ENCODE assay signal across 36 cellular contexts in the genomic region with DNA sequence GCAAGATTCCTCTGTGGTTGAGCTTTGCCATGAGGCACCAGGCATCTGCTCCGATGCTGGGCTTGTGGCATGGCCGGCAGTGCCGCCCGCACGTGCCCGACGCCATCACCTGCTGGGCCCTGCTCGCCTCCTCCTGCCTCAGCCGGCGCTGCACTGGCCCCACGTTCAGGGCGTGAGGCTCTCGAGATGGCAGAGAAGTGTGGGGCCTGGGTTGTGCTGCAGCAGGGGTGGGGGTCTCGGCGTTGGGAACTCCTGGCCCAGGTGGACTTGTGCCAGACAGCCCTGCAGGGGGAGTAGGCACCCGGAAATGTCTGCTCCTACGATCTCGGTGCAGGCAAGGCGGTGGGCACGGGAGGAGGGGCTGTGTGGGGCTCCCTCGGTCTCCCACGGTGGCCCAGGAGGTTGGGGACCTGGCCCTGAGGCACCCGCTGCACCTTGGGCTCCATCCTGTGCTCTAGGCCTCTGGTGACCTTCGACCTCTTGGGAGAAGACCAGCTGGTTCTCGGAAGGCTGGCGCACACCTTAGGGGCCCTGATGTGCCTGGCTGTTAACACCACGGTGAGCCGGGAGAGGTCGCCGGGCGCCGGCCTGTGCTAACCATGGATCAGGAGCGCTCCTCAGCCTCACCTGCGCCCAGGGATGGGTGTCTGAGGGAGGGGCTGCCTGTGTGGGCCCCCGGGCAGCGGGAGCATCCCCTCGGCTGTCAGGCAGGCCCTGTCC. TPM values are rescaled to one million over a fixed set of nuclear protein-coding genes. Genes with fewer than 3 reads are reported as not detected.
"Had no signal": no experiment of that assay in that cellular context is flagged by ENCODE, and none has a peak within 500 bp of the region (broad histone marks: within the 10 kb centered on the region; RNA-seq: fewer than 3 reads in every experiment).

No MANE protein-coding gene starts in this region.

- DNase-seq: activated CD4-positive, alpha-beta memory T cell treated with anti-CD3 and anti-CD28 coated beads for 36 hours; activated CD4-positive, alpha-beta T cell treated with anti-CD3 and anti-CD28 coated beads for 36 hours; activated CD4-positive, alpha-beta T cell treated with anti-CD3 and anti-CD28 coated beads, Interleukin-2, amount 10 ng/mL, durations not matched to agents 24 days and 14 days; activated CD4-positive, CD25-positive, alpha-beta regulatory T cell; activated CD4-positive, CD25-positive, alpha-beta regulatory T cell treated with anti-CD3 and anti-CD28 coated beads, Interleukin-2, amount 50 U/mL, for 72 hours; activated CD8-positive, alpha-beta memory T cell treated with anti-CD3 and anti-CD28 coated beads, Interleukin-2, amount 10 ng/mL, durations not matched to agents 7 days and 5 days; activated CD8-positive, alpha-beta memory T cell treated with anti-CD3 and anti-CD28 coated beads, Interleukin-2, amount 50 U/mL, for 4 hours; activated CD8-positive, alpha-beta T cell treated with anti-CD3 and anti-CD28 coated beads, Interleukin-2, amount 10 ng/mL, durations not matched to agents 7 days and 5 days; activated effector memory CD4-positive, alpha-beta T cell treated with anti-CD3 and anti-CD28 coated beads, Interleukin-2, amount 50 U/mL, for 16 hours; activated naive CD4-positive, alpha-beta T cell treated with anti-CD3 and anti-CD28 coated beads for 36 hours; activated naive CD8-positive, alpha-beta T cell treated with anti-CD3 and anti-CD28 coated beads for 36 hours; activated naive CD8-positive, alpha-beta T cell treated with anti-CD3 and anti-CD28 coated beads, Interleukin-2, amount 50 U/mL, for 24 hours; activated T-cell treated with anti-CD3 and anti-CD28 coated beads, Interleukin-2, amount 50 U/mL, for 1 hour; activated T-cell treated with anti-CD3 and anti-CD28 coated beads, Interleukin-2, amount 50 U/mL, for 48 hours; adrenal gland; aorta; effector memory CD4-positive, alpha-beta T cell; endodermal cell; erythroblast; foreskin keratinocyte; gastrocnemius medialis; heart right ventricle; T-helper 17 cell; T1000; WERI-Rb-1 had no signal

- H3K9me3 ChIP-seq: adrenal gland, body of pancreas, esophagus muscularis mucosa, gastrocnemius medialis, heart right ventricle had no signal

- H3K4me3 Mint-ChIP-seq: activated CD4-positive, alpha-beta memory T cell treated with anti-CD3 and anti-CD28 coated beads for 36 hours; activated CD4-positive, alpha-beta T cell treated with anti-CD3 and anti-CD28 coated beads for 36 hours; activated CD4-positive, alpha-beta T cell treated with anti-CD3 and anti-CD28 coated beads, Interleukin-2, amount 10 ng/mL, durations not matched to agents 24 days and 14 days; activated CD8-positive, alpha-beta memory T cell treated with anti-CD3 and anti-CD28 coated beads, Interleukin-2, amount 10 ng/mL, durations not matched to agents 7 days and 5 days; activated CD8-positive, alpha-beta T cell treated with anti-CD3 and anti-CD28 coated beads, Interleukin-2, amount 10 ng/mL, durations not matched to agents 7 days and 5 days; activated naive CD4-positive, alpha-beta T cell treated with anti-CD3 and anti-CD28 coated beads for 36 hours; activated naive CD4-positive, alpha-beta T cell treated with anti-CD3 and anti-CD28 coated beads, Interleukin-2, amount 50 U/mL, for 24 hours; activated naive CD8-positive, alpha-beta T cell treated with anti-CD3 and anti-CD28 coated beads for 36 hours; activated naive CD8-positive, alpha-beta T cell treated with anti-CD3 and anti-CD28 coated beads, Interleukin-2, amount 50 U/mL, for 24 hours; activated T-helper 1 cell treated with anti-CD3 and anti-CD28 coated beads, Interleukin-12 subunit alpha, Interleukin-12 subunit beta, Interleukin-2, Interleukin-4 antibody, amounts not matched to agents 30 ng/mL and 10 ng/mL and 1 ng/mL, durations not matched to agents 14 hours and 24 hours and 36 hours; dendritic cell treated with granulocyte-macrophage colony-stimulating factor and Interleukin-4, amounts not matched to agents 40 ng/mL and 50 ng/mL, for 4 days; endodermal cell; T-helper 17 cell; T-helper 2 cell treated with Interferon-gamma antibody and Interleukin-4, amounts not matched to agents 5 μg/mL and 100 μg/mL, for 36 hours had no signal

- ATAC-seq: activated CD4-positive, alpha-beta T cell treated with anti-CD3 and anti-CD28 coated beads for 36 hours; activated CD8-positive, alpha-beta memory T cell treated with anti-CD3 and anti-CD28 coated beads, Interleukin-2, amount 10 ng/mL, durations not matched to agents 7 days and 5 days; activated CD8-positive, alpha-beta T cell treated with anti-CD3 and anti-CD28 coated beads, Interleukin-2, amount 10 ng/mL, durations not matched to agents 7 days and 5 days; activated naive CD8-positive, alpha-beta T cell treated with anti-CD3 and anti-CD28 coated beads, Interleukin-2, amount 50 U/mL, for 24 hours; body of pancreas; foreskin keratinocyte; gastrocnemius medialis; heart right ventricle; T-helper 17 cell had no signal

- H3K27ac ChIP-seq: adrenal gland, body of pancreas, coronary artery, esophagus muscularis mucosa, foreskin keratinocyte, gastrocnemius medialis, heart right ventricle, hepatocyte, WERI-Rb-1 had no signal

- H3K27ac Mint-ChIP-seq: activated CD4-positive, alpha-beta memory T cell treated with anti-CD3 and anti-CD28 coated beads for 36 hours; activated CD4-positive, alpha-beta T cell treated with anti-CD3 and anti-CD28 coated beads for 36 hours; activated CD4-positive, alpha-beta T cell treated with anti-CD3 and anti-CD28 coated beads, Interleukin-2, amount 10 ng/mL, durations not matched to agents 24 days and 14 days; activated CD8-positive, alpha-beta memory T cell treated with anti-CD3 and anti-CD28 coated beads, Interleukin-2, amount 10 ng/mL, durations not matched to agents 7 days and 5 days; activated CD8-positive, alpha-beta T cell treated with anti-CD3 and anti-CD28 coated beads, Interleukin-2, amount 10 ng/mL, durations not matched to agents 7 days and 5 days; activated naive CD4-positive, alpha-beta T cell treated with anti-CD3 and anti-CD28 coated beads for 36 hours; activated naive CD8-positive, alpha-beta T cell treated with anti-CD3 and anti-CD28 coated beads for 36 hours; activated naive CD8-positive, alpha-beta T cell treated with anti-CD3 and anti-CD28 coated beads, Interleukin-2, amount 50 U/mL, for 24 hours; activated T-helper 1 cell treated with anti-CD3 and anti-CD28 coated beads, Interleukin-12 subunit alpha, Interleukin-12 subunit beta, Interleukin-2, Interleukin-4 antibody, amounts not matched to agents 30 ng/mL and 10 ng/mL and 1 ng/mL, durations not matched to agents 14 hours and 24 hours and 36 hours; activated T-helper 2 cell treated with anti-CD3 and anti-CD28 coated beads, Interferon-gamma antibody, Interleukin-2, Interleukin-4, amounts not matched to agents 10 μg/mL and 5 μg/mL and 100 μg/mL, durations not matched to agents 14 hours and 24 hours and 36 hours; endodermal cell; T-helper 17 cell; T-helper 2 cell treated with Interferon-gamma antibody and Interleukin-4, amounts not matched to agents 5 μg/mL and 100 μg/mL, for 36 hours had no signal

- H3K4me3 ChIP-seq: adrenal gland, body of pancreas, coronary artery, esophagus muscularis mucosa, gastrocnemius medialis, heart right ventricle, hepatocyte had no signal

- H3K27me3 ChIP-seq: adrenal gland, body of pancreas, dorsolateral prefrontal cortex, esophagus muscularis mucosa, foreskin keratinocyte, gastrocnemius medialis, heart right ventricle, hepatocyte had no signal

- H3K9me3 Mint-ChIP-seq: activated CD4-positive, alpha-beta memory T cell treated with anti-CD3 and anti-CD28 coated beads for 36 hours; activated CD4-positive, alpha-beta T cell treated with anti-CD3 and anti-CD28 coated beads, Interleukin-2, amount 10 ng/mL, durations not matched to agents 24 days and 14 days; activated naive CD4-positive, alpha-beta T cell treated with anti-CD3 and anti-CD28 coated beads for 36 hours; activated naive CD4-positive, alpha-beta T cell treated with anti-CD3 and anti-CD28 coated beads, Interleukin-2, amount 50 U/mL, for 24 hours; activated naive CD8-positive, alpha-beta T cell treated with anti-CD3 and anti-CD28 coated beads for 36 hours; activated naive CD8-positive, alpha-beta T cell treated with anti-CD3 and anti-CD28 coated beads, Interleukin-2, amount 50 U/mL, for 24 hours; activated T-helper 1 cell treated with anti-CD3 and anti-CD28 coated beads, Interleukin-12 subunit alpha, Interleukin-12 subunit beta, Interleukin-2, Interleukin-4 antibody, amounts not matched to agents 30 ng/mL and 10 ng/mL and 1 ng/mL, durations not matched to agents 14 hours and 24 hours and 36 hours; activated T-helper 2 cell treated with anti-CD3 and anti-CD28 coated beads, Interferon-gamma antibody, Interleukin-2, Interleukin-4, amounts not matched to agents 10 μg/mL and 5 μg/mL and 100 μg/mL, durations not matched to agents 14 hours and 24 hours and 36 hours; dendritic cell treated with granulocyte-macrophage colony-stimulating factor and Interleukin-4, amounts not matched to agents 40 ng/mL and 50 ng/mL, for 4 days; endodermal cell; T-helper 2 cell treated with Interferon-gamma antibody and Interleukin-4, amounts not matched to agents 5 μg/mL and 100 μg/mL, for 36 hours had no signal

- H2AFZ ChIP-seq: hepatocyte had no signal

- H3K4me1 ChIP-seq: body of pancreas, foreskin keratinocyte had no signal

- H3K27me3 Mint-ChIP-seq: activated CD4-positive, alpha-beta memory T cell treated with anti-CD3 and anti-CD28 coated beads for 36 hours; activated CD4-positive, alpha-beta T cell treated with anti-CD3 and anti-CD28 coated beads for 36 hours; activated CD4-positive, alpha-beta T cell treated with anti-CD3 and anti-CD28 coated beads, Interleukin-2, amount 10 ng/mL, durations not matched to agents 24 days and 14 days; activated CD8-positive, alpha-beta memory T cell treated with anti-CD3 and anti-CD28 coated beads, Interleukin-2, amount 10 ng/mL, durations not matched to agents 7 days and 5 days; activated naive CD4-positive, alpha-beta T cell treated with anti-CD3 and anti-CD28 coated beads, Interleukin-2, amount 50 U/mL, for 24 hours; activated naive CD8-positive, alpha-beta T cell treated with anti-CD3 and anti-CD28 coated beads for 36 hours; activated naive CD8-positive, alpha-beta T cell treated with anti-CD3 and anti-CD28 coated beads, Interleukin-2, amount 50 U/mL, for 24 hours; dendritic cell treated with granulocyte-macrophage colony-stimulating factor and Interleukin-4, amounts not matched to agents 40 ng/mL and 50 ng/mL, for 4 days; T-helper 17 cell had no signal

- H3K79me2 ChIP-seq: hepatocyte had no signal

- H3K4me1 Mint-ChIP-seq: activated CD4-positive, alpha-beta T cell treated with anti-CD3 and anti-CD28 coated beads for 36 hours; activated CD4-positive, alpha-beta T cell treated with anti-CD3 and anti-CD28 coated beads, Interleukin-2, amount 10 ng/mL, durations not matched to agents 24 days and 14 days; activated CD8-positive, alpha-beta memory T cell treated with anti-CD3 and anti-CD28 coated beads, Interleukin-2, amount 10 ng/mL, durations not matched to agents 7 days and 5 days; activated naive CD4-positive, alpha-beta T cell treated with anti-CD3 and anti-CD28 coated beads, Interleukin-2, amount 50 U/mL, for 24 hours; activated naive CD8-positive, alpha-beta T cell treated with anti-CD3 and anti-CD28 coated beads for 36 hours; activated naive CD8-positive, alpha-beta T cell treated with anti-CD3 and anti-CD28 coated beads, Interleukin-2, amount 50 U/mL, for 24 hours; endodermal cell had no signal

- H3K4me2 ChIP-seq: hepatocyte had no signal

RNA-seq across cellular contexts. Expression of gene PTX4, which starts 17.9 kb away (rescaled TPM):
- total RNA-seq: activated CD4-positive, alpha-beta memory T cell treated with anti-CD3 and anti-CD28 coated beads for 36 hours; activated CD4-positive, alpha-beta T cell treated with anti-CD3 and anti-CD28 coated beads for 36 hours; activated CD4-positive, alpha-beta T cell treated with anti-CD3 and anti-CD28 coated beads, Interleukin-2, amount 10 ng/mL, durations not matched to agents 24 days and 14 days; activated CD8-positive, alpha-beta memory T cell treated with anti-CD3 and anti-CD28 coated beads for 36 hours; activated CD8-positive, alpha-beta memory T cell treated with anti-CD3 and anti-CD28 coated beads, Interleukin-2, amount 10 ng/mL, durations not matched to agents 7 days and 5 days; activated CD8-positive, alpha-beta T cell treated with anti-CD3 and anti-CD28 coated beads, Interleukin-2, amount 10 ng/mL, durations not matched to agents 7 days and 5 days; activated naive CD4-positive, alpha-beta T cell treated with anti-CD3 and anti-CD28 coated beads for 36 hours; activated naive CD8-positive, alpha-beta T cell treated with anti-CD3 and anti-CD28 coated beads for 36 hours; activated T-helper 1 cell treated with anti-CD3 and anti-CD28 coated beads, Interleukin-12 subunit alpha, Interleukin-12 subunit beta, Interleukin-2, Interleukin-4 antibody, amounts not matched to agents 30 ng/mL and 10 ng/mL and 1 ng/mL, durations not matched to agents 14 hours and 24 hours and 36 hours; activated T-helper 2 cell treated with anti-CD3 and anti-CD28 coated beads, Interferon-gamma antibody, Interleukin-2, Interleukin-4, amounts not matched to agents 10 μg/mL and 5 μg/mL and 100 μg/mL, durations not matched to agents 14 hours and 24 hours and 36 hours; body of pancreas; endodermal cell; foreskin keratinocyte; heart right ventricle; hepatocyte; T-helper 17 cell had no signal
- polyA plus RNA-seq: aorta, foreskin keratinocyte, heart right ventricle, hepatocyte had no signal

RNA-seq across cellular contexts. Expression of gene TMEM204, which starts 26.8 kb away (rescaled TPM):
- total RNA-seq: endodermal cell had no signal
